Comparison of ENCODE assay signal across 12 cellular contexts in the genomic region with DNA sequence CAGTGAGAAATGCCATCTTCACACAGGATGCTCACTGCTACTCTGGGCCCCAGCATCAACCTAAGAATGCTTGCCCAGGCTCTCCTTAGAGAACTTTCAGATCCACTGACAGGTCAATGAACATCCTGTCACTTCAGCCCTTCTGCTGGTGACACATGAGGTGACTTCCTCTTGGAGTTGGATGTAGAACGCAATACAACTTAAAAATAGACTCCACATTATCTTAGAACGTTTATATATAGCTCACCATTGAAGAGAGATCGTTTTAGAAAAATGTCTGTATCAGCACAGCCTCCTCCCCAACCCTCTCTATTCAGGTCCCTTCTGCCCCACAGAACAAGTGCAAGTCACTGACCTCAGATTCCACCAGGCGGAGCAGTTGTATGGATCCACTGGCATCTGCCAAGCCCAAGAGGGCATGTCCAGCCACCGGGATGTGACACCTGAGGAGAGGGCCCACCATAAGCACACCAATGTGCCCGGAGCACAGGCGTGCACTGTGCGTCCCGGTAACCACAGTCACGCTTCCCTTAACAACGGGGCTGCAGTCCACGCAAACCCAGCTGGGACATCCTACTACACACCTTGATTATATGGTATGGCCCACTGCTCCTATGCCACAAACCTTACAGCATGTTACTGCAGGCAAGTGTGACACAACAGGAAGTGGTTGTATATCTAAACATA. TPM values are rescaled to one million over a fixed set of nuclear protein-coding genes. Genes with fewer than 3 reads are reported as not detected.
A peak's percentile ranks its signal among the peaks of the same experiment; 100 is the strongest.
DNase-seq lines count a peak whose midpoint lies in the region; ATAC-seq and TF ChIP-seq lines count a peak whose summit lies in the region.
"Had no signal": no experiment of that assay in that cellular context is flagged by ENCODE, and none has a peak within 500 bp of the region (broad histone marks: within the 10 kb centered on the region; RNA-seq: fewer than 3 reads in every experiment).

No MANE protein-coding gene starts in this region.

- intact Hi-C loops in OCI-LY7 (cut with micrococcal nuclease; ENCODE audit: unreplicated experiment) (loop anchor here (2.0 to 5.0 kb wide), 2 partner anchors 15 to 96 kb away; partner anchors contain the start of gene ZMYND19), psoas muscle (cut with DNase I) (loop anchor here in 1 of 2 donors (2.0 kb wide), 1 partner anchor 21 kb away; no protein-coding TSS in a partner anchor)

- POLR2A ChIA-PET in OCI-LY7 (lab: Charles Lee) = interaction anchor here (1.2 kb wide), 1 partner anchor 22 kb away, joined by 3 read pairs; no protein-coding TSS in a partner anchor

- peaks cover 27% of the 10 kb centered on the region for H3K36me3 Mint-ChIP-seq in T-helper 1 cell treated with Interleukin-12 subunit alpha and Interleukin-12 subunit beta and Interleukin-4 antibody, amounts not matched to agents 30 μg/mL and 1 μg/mL, for 36 hours (ENCODE audit: low read depth)
- peaks cover 45% of the 10 kb centered on the region for H3K36me3 Mint-ChIP-seq in endodermal cell (ENCODE audit: low read depth)

- DNase-seq in T-helper 1 cell = no peak
- peak; percentile 80 for DNase-seq in OCI-LY7 (ENCODE audit: low spot score)
- no peak for DNase-seq in endodermal cell
- no peak for DNase-seq in psoas muscle
- DNase-seq in iPS-NIHi11 (ENCODE audit: low spot score) = no peak
- no peak for DNase-seq in NCI-H510A (lab: John Stamatoyannopoulos, UW)
- no peak for DNase-seq in stimulated activated CD4-positive, alpha-beta T cell treated with anti-CD3 and anti-CD28 coated beads, Interleukin-4, amount 100 ng/mL, for 4 hours
- DNase-seq: IMR-90, kidney, NCI-H82 had no signal

- no peak overlapping the region for H3K9ac ChIP-seq in endodermal cell (ENCODE audit: extremely low read depth, low read length, poor library complexity, severe bottlenecking)

- H3K4me1 Mint-ChIP-seq in T-helper 1 cell treated with Interleukin-12 subunit alpha and Interleukin-12 subunit beta and Interleukin-4 antibody, amounts not matched to agents 30 μg/mL and 1 μg/mL, for 36 hours (ENCODE audit: low read depth) = peaks cover 27% of the 10 kb centered on the region
- H3K4me1 Mint-ChIP-seq in endodermal cell = peaks cover 19% of the 10 kb centered on the region

- no TSS peak for BruUV-seq in OCI-LY7 (replicated peaks; lab: Mats Ljungman, UMichigan)

- peak overlapping the region; percentile 49 for H3K27ac Mint-ChIP-seq in T-helper 1 cell treated with Interleukin-12 subunit alpha and Interleukin-12 subunit beta and Interleukin-4 antibody, amounts not matched to agents 30 μg/mL and 1 μg/mL, for 36 hours
- no peak overlapping the region for H3K27ac Mint-ChIP-seq in endodermal cell

- no peaks in the 10 kb centered on the region for H3K27me3 Mint-ChIP-seq in T-helper 1 cell treated with Interleukin-12 subunit alpha and Interleukin-12 subunit beta and Interleukin-4 antibody, amounts not matched to agents 30 μg/mL and 1 μg/mL, for 36 hours (ENCODE audit: low read depth)
- H3K27me3 Mint-ChIP-seq in endodermal cell (ENCODE audit: insufficient read depth) = no peaks in the 10 kb centered on the region

- H2AFZ ChIP-seq in OCI-LY7 (ENCODE audit: low read length) = no peak overlapping the region

- peaks cover 12% of the 10 kb centered on the region; the same call in 1 of the 2 replicates for H4K20me1 ChIP-seq in OCI-LY7 (ENCODE audit: insufficient read depth, low read length)

- no peaks in the 10 kb centered on the region for H3K27me3 ChIP-seq in endodermal cell (ENCODE audit: control insufficient read depth, insufficient read depth, low read length, poor library complexity, severe bottlenecking)
- H3K27me3 ChIP-seq in psoas muscle (ENCODE audit: insufficient read depth in 3 of 3, low read length in 2 of 3) = no peaks in the 10 kb centered on the region

- peak overlapping the region; percentile 73 for H3K4me3 Mint-ChIP-seq in T-helper 1 cell treated with Interleukin-12 subunit alpha and Interleukin-12 subunit beta and Interleukin-4 antibody, amounts not matched to agents 30 μg/mL and 1 μg/mL, for 36 hours
- H3K4me3 Mint-ChIP-seq in endodermal cell = no peak overlapping the region

- H3K27ac ChIP-seq in OCI-LY7 (ENCODE audit: low read depth, low read length, poor library complexity, severe bottlenecking) (peak overlapping the region; percentile 84), endodermal cell (ENCODE audit: low read depth, low read length) (no peak overlapping the region), psoas muscle (peak overlapping the region; percentile 23)

- H3K4me3 ChIP-seq in OCI-LY7 (ENCODE audit: low read depth, low read length, poor library complexity, severe bottlenecking) (peak overlapping the region; percentile 97), endodermal cell (ENCODE audit: low read length) (no peak overlapping the region), psoas muscle (no peak overlapping the region)

- 94 to 95% methylated on average over 11 to 12 of the region's 12 CpGs for WGBS in endodermal cell (ENCODE audit: insufficient coverage in 1 of 2, insufficient read length in 1 of 2), 2 experiments
- 56 to 67% (median 57%) methylated on average over 12 of the region's 12 CpGs for WGBS in psoas muscle, 3 donors

- peak overlapping the region; percentile 92 for H3K4me2 ChIP-seq in OCI-LY7 (ENCODE audit: low read length)

- TF ChIP-seq CTCF in OCI-LY7 (conservative IDR thresholded peaks at IDR 0.05; ENCODE audit: low read length) (peak; percentile 76), endodermal cell (conservative IDR thresholded peaks at IDR 0.05) (peak; percentile 24), psoas muscle (IDR thresholded peaks at IDR 0.05) (no peak)

- no peaks in the 10 kb centered on the region for H3K9me3 ChIP-seq in OCI-LY7 (ENCODE audit: low read length)
- no peaks in the 10 kb centered on the region for H3K9me3 ChIP-seq in endodermal cell (ENCODE audit: control insufficient read depth, low read length)
- H3K9me3 ChIP-seq in psoas muscle = no peaks in the 10 kb centered on the region

- H3K4me1 ChIP-seq in OCI-LY7 (ENCODE audit: insufficient read depth, low read length, poor library complexity, severe bottlenecking) (peaks cover 40% of the 10 kb centered on the region), endodermal cell (ENCODE audit: control insufficient read depth, insufficient read depth, low read length) (peaks cover 7% of the 10 kb centered on the region), psoas muscle (peaks cover 35% of the 10 kb centered on the region)

- H3K9me3 Mint-ChIP-seq in T-helper 1 cell treated with Interleukin-12 subunit alpha and Interleukin-12 subunit beta and Interleukin-4 antibody, amounts not matched to agents 30 μg/mL and 1 μg/mL, for 36 hours = no peaks in the 10 kb centered on the region
- no peaks in the 10 kb centered on the region for H3K9me3 Mint-ChIP-seq in endodermal cell

- no peaks in the 10 kb centered on the region for H3K9me2 ChIP-seq in OCI-LY7 (ENCODE audit: insufficient read depth, low read length)

- peaks cover 52% of the 10 kb centered on the region for H3K79me2 ChIP-seq in OCI-LY7 (ENCODE audit: insufficient read depth, low read depth, low read length)

- no peak for ATAC-seq in psoas muscle
- ATAC-seq: esophagus mucosa had no signal

- CTCF ChIA-PET in OCI-LY7 (lab: Charles Lee; ENCODE audit: unreplicated experiment) = interaction anchor here (0.6 kb wide), 1 partner anchor 8 kb away, joined by 3 read pairs; no protein-coding TSS in a partner anchor

- H3K36me3 ChIP-seq in OCI-LY7 (ENCODE audit: insufficient read depth, low read length) = peaks cover 65% of the 10 kb centered on the region
- H3K36me3 ChIP-seq in endodermal cell (ENCODE audit: control insufficient read depth, insufficient read depth, low read length) = peaks cover 46% of the 10 kb centered on the region
- H3K36me3 ChIP-seq in psoas muscle (ENCODE audit: insufficient read depth in 1 of 2, low read depth in 1 of 2) = peaks cover 0 to 57% of the 10 kb centered on the region in 2 donors

RNA-seq across cellular contexts. Expression of gene DPH7, which starts 2.9 kb away (rescaled TPM):
- total RNA-seq in OCI-LY7 (2014; rRNA removed; shearing (Covaris generic)) = 71.7 and 72.9 TPM in 2 replicates
- 88.2 and 95.6 TPM in 2 replicates for total RNA-seq in OCI-LY7 (2022)
- total RNA-seq in endodermal cell = 10 to 100 TPM; 48.9 to 50.4 TPM
- 44.3 TPM for polyA plus RNA-seq in endodermal cell (2013, experiment 1 of 2)
- 43.0 TPM for polyA plus RNA-seq in endodermal cell (2013, experiment 2 of 2)
- total RNA-seq in psoas muscle = 10 to 100 TPM in 3 of 4 donors, 1 to 10 TPM in 1; 9.1 to 17.8 (median 11.0) TPM
- 10 to 100 TPM; 14.1 to 16.8 (median 15.3) TPM for polyA plus RNA-seq in psoas muscle

RNA-seq across cellular contexts. Expression of gene ZMYND19, which starts 14.4 kb away (rescaled TPM):
- 48.4 and 48.5 TPM in 2 replicates for total RNA-seq in OCI-LY7 (2014; rRNA removed; shearing (Covaris generic))
- 62.2 and 65.8 TPM in 2 replicates for total RNA-seq in OCI-LY7 (2022)
- total RNA-seq in endodermal cell = 10 to 100 TPM; 47.8 to 51.0 TPM
- 42.9 TPM for polyA plus RNA-seq in endodermal cell (2013, experiment 1 of 2)
- polyA plus RNA-seq in endodermal cell (2013, experiment 2 of 2) = 39.3 TPM
- 10 to 100 TPM; 11.7 to 21.2 (median 13.3) TPM for total RNA-seq in psoas muscle
- 10 to 100 TPM; 15.2 to 27.2 (median 16.5) TPM for polyA plus RNA-seq in psoas muscle

RNA-seq across cellular contexts. Expression of gene MRPL41, which starts 24.2 kb away (rescaled TPM):
- 26.4 and 38.3 TPM in 2 replicates for total RNA-seq in OCI-LY7 (2014; rRNA removed; shearing (Covaris generic))
- total RNA-seq in OCI-LY7 (2022) = 29.3 and 34.8 TPM in 2 replicates
- total RNA-seq in endodermal cell = 10 to 100 TPM; 43.7 to 49.6 TPM
- polyA plus RNA-seq in endodermal cell (2013, experiment 1 of 2) = 31.6 TPM
- polyA plus RNA-seq in endodermal cell (2013, experiment 2 of 2) = 27.9 TPM
- 100 to 1,000 TPM; 102 to 133 (median 115) TPM for total RNA-seq in psoas muscle
- polyA plus RNA-seq in psoas muscle = 100 to 1,000 TPM in 2 of 3 donors, 10 to 100 TPM in 1; 78.0 to 226 (median 205) TPM

RNA-seq across cellular contexts. Expression of gene PNPLA7, which starts 25.7 kb away (rescaled TPM):
- 0.80 and 1.5 TPM in 2 replicates for total RNA-seq in OCI-LY7 (2014; rRNA removed; shearing (Covaris generic))
- total RNA-seq in OCI-LY7 (2022) (8.5 and 10.2 TPM in 2 replicates), endodermal cell (1 to 10 TPM; 2.0 to 2.4 TPM), psoas muscle (10 to 100 TPM in 3 of 4 donors, 1 to 10 TPM in 1; 6.9 to 22.3 (median 12.8) TPM)
- polyA plus RNA-seq in endodermal cell (2013, experiment 1 of 2) = 1.8 TPM
- 1.4 TPM for polyA plus RNA-seq in endodermal cell (2013, experiment 2 of 2)
- polyA plus RNA-seq in psoas muscle = 1 to 10 TPM; 1.2 to 7.7 (median 3.9) TPM

RNA-seq across cellular contexts. Expression of gene ARRDC1, which starts 29.6 kb away (rescaled TPM):
- total RNA-seq in OCI-LY7 (2014; rRNA removed; shearing (Covaris generic)) = 47.0 and 70.3 TPM in 2 replicates
- 59.6 and 64.6 TPM in 2 replicates for total RNA-seq in OCI-LY7 (2022)
- total RNA-seq in endodermal cell = 10 to 100 TPM; 41.5 to 46.2 TPM
- polyA plus RNA-seq in endodermal cell (2013, experiment 1 of 2) = 23.5 TPM
- polyA plus RNA-seq in endodermal cell (2013, experiment 2 of 2) = 18.6 TPM
- total RNA-seq in psoas muscle = 10 to 100 TPM in 3 of 4 donors, 1 to 10 TPM in 1; 6.9 to 17.6 (median 14.6) TPM
- 10 to 100 TPM; 12.6 to 18.9 (median 14.2) TPM for polyA plus RNA-seq in psoas muscle
